In the genomic region with DNA sequence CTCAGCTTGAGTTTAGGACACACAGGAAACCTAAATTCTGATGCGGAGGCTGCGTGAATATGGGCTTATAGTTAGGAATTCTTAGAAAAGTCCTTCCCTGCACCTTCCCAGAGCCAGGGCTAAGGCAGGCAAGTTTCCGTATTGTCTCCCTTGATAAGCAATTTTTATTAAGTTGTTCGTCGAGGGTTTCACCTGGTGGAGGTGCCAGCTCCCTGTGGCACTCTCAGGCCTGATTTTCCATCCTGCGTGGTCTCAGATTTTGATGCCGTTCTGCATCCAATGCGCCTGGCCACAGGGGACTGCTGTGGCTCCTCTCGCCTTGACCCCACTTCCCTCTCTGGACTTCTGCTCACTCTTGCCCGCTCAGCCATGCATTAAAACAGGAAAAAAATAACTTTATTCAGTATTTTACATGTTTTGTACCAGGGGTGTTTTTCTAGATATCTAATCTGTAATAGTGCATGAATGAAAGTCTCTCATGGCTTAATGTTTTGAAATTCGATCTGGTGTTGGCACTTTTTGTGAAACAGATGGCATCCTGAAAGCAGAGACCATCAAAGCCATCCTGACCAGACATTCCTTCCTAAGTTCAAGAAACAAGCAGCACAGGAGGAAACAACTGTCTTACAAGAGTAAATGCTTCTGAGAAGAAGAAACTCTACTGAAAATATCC, we compare ENCODE assay signal across 30 cellular contexts. TPM values are rescaled to one million over a fixed set of nuclear protein-coding genes. Genes with fewer than 3 reads are reported as not detected.
DNase-seq lines count a peak whose midpoint lies in the region; ATAC-seq and TF ChIP-seq lines count a peak whose summit lies in the region.
"Had no signal": no experiment of that assay in that cellular context is flagged by ENCODE, and none has a peak within 500 bp of the region (broad histone marks: within the 10 kb centered on the region; RNA-seq: fewer than 3 reads in every experiment).

No MANE protein-coding gene starts in this region.

- H2AFZ ChIP-seq in neuronal stem cell (ENCODE audit: low read length) = peak overlapping the region; percentile 14
- H2AFZ ChIP-seq: hepatocyte had no signal

- H3K27ac ChIP-seq in heart right ventricle (no peak overlapping the region), neuronal stem cell (replicated peaks; ENCODE audit: low read length) (no peak overlapping the region), coronary artery (no peak overlapping the region)
- H3K27ac ChIP-seq: foreskin keratinocyte, hepatocyte, HL-60, neutrophil, tibial nerve had no signal

- no peak overlapping the region for H3K4me2 ChIP-seq in neuronal stem cell (ENCODE audit: insufficient read depth, low read length, poor library complexity, severe bottlenecking)
- H3K4me2 ChIP-seq: hepatocyte had no signal

- H3K4me1 Mint-ChIP-seq in T-helper 17 cell = peaks cover 2% of the 10 kb centered on the region
- no peaks in the 10 kb centered on the region for H3K4me1 Mint-ChIP-seq in activated CD4-positive, alpha-beta T cell treated with anti-CD3 and anti-CD28 coated beads for 36 hours
- H3K4me1 Mint-ChIP-seq: activated naive CD8-positive, alpha-beta T cell treated with anti-CD3 and anti-CD28 coated beads for 36 hours; T-cell had no signal

- POLR2A ChIA-PET in activated CD4-positive, alpha-beta T cell treated with anti-CD3 and anti-CD28 coated beads for 36 hours (lab: Charles Lee) = no interaction called here

- CTCF ChIA-PET in activated CD4-positive, alpha-beta T cell treated with anti-CD3 and anti-CD28 coated beads for 36 hours (lab: Charles Lee) = no interaction called here

- H3K14ac ChIP-seq in neuronal stem cell (ENCODE audit: low read length) = no peak overlapping the region

- H3K9me3 ChIP-seq in heart right ventricle (no peaks in the 10 kb centered on the region), T-helper 17 cell (ENCODE audit: control insufficient read depth, low read length, poor library complexity, severe bottlenecking) (no peaks in the 10 kb centered on the region), neuronal stem cell (replicated peaks in 1 of 2; ENCODE audit: control insufficient read depth in 2 of 2, insufficient read depth in 1 of 2, low read depth in 1 of 2, low read length in 2 of 2) (no peaks in the 10 kb centered on the region)
- H3K9me3 ChIP-seq: BE2C, Caco-2, mucosa of descending colon, neutrophil, tibial nerve had no signal

- no peak overlapping the region for H2BK12ac ChIP-seq in neuronal stem cell (ENCODE audit: low read length)

- H3K27ac Mint-ChIP-seq in T-helper 17 cell = peak overlapping the region; percentile 14
- no peak overlapping the region for H3K27ac Mint-ChIP-seq in activated CD4-positive, alpha-beta T cell treated with anti-CD3 and anti-CD28 coated beads for 36 hours
- H3K27ac Mint-ChIP-seq: activated naive CD8-positive, alpha-beta T cell treated with anti-CD3 and anti-CD28 coated beads for 36 hours; H9; stimulated activated naive CD8-positive, alpha-beta T cell treated with anti-CD3 and anti-CD28 coated beads, Interleukin-15, Interleukin-2, amounts not matched to agents 100 ng/mL and 50 ng/mL, for 24 hours; T-cell had no signal

- no peak overlapping the region for H4K8ac ChIP-seq in neuronal stem cell (ENCODE audit: low read depth, low read length)

- H3K79me1 ChIP-seq in neuronal stem cell (ENCODE audit: low read depth, low read length) = no peaks in the 10 kb centered on the region

- peaks cover 64% of the 10 kb centered on the region for H3K27me3 Mint-ChIP-seq in T-helper 17 cell
- H3K27me3 Mint-ChIP-seq in activated CD4-positive, alpha-beta T cell treated with anti-CD3 and anti-CD28 coated beads for 36 hours = peaks cover 39% of the 10 kb centered on the region

- no peak overlapping the region for H2BK15ac ChIP-seq in neuronal stem cell (ENCODE audit: low read length)

- H2BK120ac ChIP-seq in neuronal stem cell (ENCODE audit: low read depth, low read length) = no peak overlapping the region

- DNase-seq in cardiac septum (ENCODE audit: low spot score) (peak; percentile 22), heart right ventricle (no peak), T-helper 17 cell (no peak), neuronal stem cell (ENCODE audit: low spot score) (no peak), coronary artery (ENCODE audit: low spot score) (no peak)
- no peak for DNase-seq in activated CD4-positive, alpha-beta T cell treated with anti-CD3 and anti-CD28 coated beads for 36 hours
- DNase-seq: activated CD4-positive, alpha-beta T cell treated with anti-CD3 and anti-CD28 coated beads, Interleukin-2, amount 50 U/mL, for 1 hour; activated CD8-positive, alpha-beta memory T cell treated with anti-CD3 and anti-CD28 coated beads, Interleukin-2, amount 50 U/mL, for 4 hours; activated naive CD8-positive, alpha-beta T cell treated with anti-CD3 and anti-CD28 coated beads for 36 hours; BE2C; effector CD4-positive, alpha-beta T cell; erythroblast; foreskin keratinocyte; H9; NCI-H1417; NCI-H82; retina; SIG-M5; stimulated activated CD4-positive, alpha-beta T cell treated with anti-CD3 and anti-CD28 coated beads, Interleukin-12 subunit alpha, Interleukin-12 subunit beta, amount 100 ng/mL, for 4 hours; stimulated activated CD4-positive, alpha-beta T cell treated with anti-CD3 and anti-CD28 coated beads, Interleukin-4, amount 100 ng/mL, for 4 hours; T-cell had no signal

- WGBS in heart right ventricle, 2 donors = 82 to 83% methylated on average over 11 of the region's 11 CpGs
- whole genome bisulfite sequencing in neuronal stem cell (ENCODE audit: extremely low coverage in 2 of 2, insufficient read length in 2 of 2, insufficient replicate concordance in 1 of 2), 2 donors = no CpG with 5 or more reads among the region's 11 CpGs

- no peak overlapping the region for H3K18ac ChIP-seq in neuronal stem cell (ENCODE audit: low read length)

- H3K4ac ChIP-seq in neuronal stem cell (ENCODE audit: low read length) = no peak overlapping the region

- H4K91ac ChIP-seq in neuronal stem cell (ENCODE audit: low read depth, low read length, poor library complexity) = no peak overlapping the region

- H3K4me3 ChIP-seq in heart right ventricle (no peak overlapping the region), neuronal stem cell (ENCODE audit: low read length in 2 of 2) (no peak overlapping the region), coronary artery (no peak overlapping the region)
- H3K4me3 ChIP-seq: hepatocyte, mucosa of descending colon, tibial nerve had no signal

- H2BK5ac ChIP-seq in neuronal stem cell (ENCODE audit: low read length) = no peak overlapping the region

- no peak overlapping the region for H3K23ac ChIP-seq in neuronal stem cell (ENCODE audit: low read depth, low read length, poor library complexity)

- H3K36me3 ChIP-seq in heart right ventricle = no peaks in the 10 kb centered on the region
- no peaks in the 10 kb centered on the region for H3K36me3 ChIP-seq in neuronal stem cell (replicated peaks in 1 of 2; ENCODE audit: control insufficient read depth in 2 of 2, insufficient read depth in 2 of 2, low read length in 2 of 2)
- H3K36me3 ChIP-seq: BE2C, neutrophil, tibial nerve had no signal

- H3K36me3 Mint-ChIP-seq in T-helper 17 cell (ENCODE audit: low read depth) = no peaks in the 10 kb centered on the region
- no peaks in the 10 kb centered on the region for H3K36me3 Mint-ChIP-seq in activated CD4-positive, alpha-beta T cell treated with anti-CD3 and anti-CD28 coated beads for 36 hours (ENCODE audit: low read depth)
- H3K36me3 Mint-ChIP-seq: activated naive CD8-positive, alpha-beta T cell treated with anti-CD3 and anti-CD28 coated beads for 36 hours; T-cell had no signal

- no peak overlapping the region for H3K4me3 Mint-ChIP-seq in T-helper 17 cell
- no peak overlapping the region for H3K4me3 Mint-ChIP-seq in activated CD4-positive, alpha-beta T cell treated with anti-CD3 and anti-CD28 coated beads for 36 hours
- H3K4me3 Mint-ChIP-seq: activated naive CD8-positive, alpha-beta T cell treated with anti-CD3 and anti-CD28 coated beads for 36 hours; H9; stimulated activated naive CD8-positive, alpha-beta T cell treated with anti-CD3 and anti-CD28 coated beads, Interleukin-15, Interleukin-2, amounts not matched to agents 100 ng/mL and 50 ng/mL, for 24 hours; T-cell had no signal

- peaks cover 4 to 53% (median 36%) of the 10 kb centered on the region in 7 donors for H3K27me3 ChIP-seq in heart right ventricle
- H3K27me3 ChIP-seq in neuronal stem cell (ENCODE audit: control insufficient read depth in 3 of 3, insufficient read depth in 3 of 3, low read depth in 1 of 3, low read length in 3 of 3) = peaks cover 0 to 14% (median 5%) of the 10 kb centered on the region in 3 experiments
- H3K27me3 ChIP-seq: BE2C had no signal

- intact Hi-C loops in cardiac septum (cut with DNase I) = no loop called here
- intact Hi-C loops in heart right ventricle (cut with DNase I) = no loop called here
- intact Hi-C loops in activated CD4-positive, alpha-beta T cell treated with anti-CD3 and anti-CD28 coated beads for 36 hours (cut with DNase I, micrococcal nuclease) = no loop called here

- ATAC-seq in heart right ventricle = no peak
- ATAC-seq in T-helper 17 cell = no peak
- no peak for ATAC-seq in GM21576 (IDR thresholded peaks at IDR 0.05; ENCODE audit: unreplicated experiment)
- no peak for ATAC-seq in GM19467 (IDR thresholded peaks at IDR 0.05; ENCODE audit: unreplicated experiment)
- ATAC-seq in activated CD4-positive, alpha-beta T cell treated with anti-CD3 and anti-CD28 coated beads for 36 hours = no peak
- ATAC-seq: foreskin keratinocyte had no signal

- H3K9me3 Mint-ChIP-seq in activated CD4-positive, alpha-beta T cell treated with anti-CD3 and anti-CD28 coated beads for 36 hours (ENCODE audit: low read depth) = no peaks in the 10 kb centered on the region
- H3K9me3 Mint-ChIP-seq: activated naive CD8-positive, alpha-beta T cell treated with anti-CD3 and anti-CD28 coated beads for 36 hours; stimulated activated naive CD8-positive, alpha-beta T cell treated with anti-CD3 and anti-CD28 coated beads, Interleukin-15, Interleukin-2, amounts not matched to agents 100 ng/mL and 50 ng/mL, for 24 hours; T-cell had no signal

- peak overlapping the region; percentile 9 for H2AK5ac ChIP-seq in neuronal stem cell (ENCODE audit: low read depth, low read length)

- no peak for TF ChIP-seq CTCF in heart right ventricle (IDR thresholded peaks at IDR 0.05)
- TF ChIP-seq CTCF in coronary artery (IDR thresholded peaks at IDR 0.05) = no peak

- H3K4me1 ChIP-seq in heart right ventricle (peaks cover 0 to 14% (median 4%) of the 10 kb centered on the region in 9 donors), neuronal stem cell (ENCODE audit: control insufficient read depth in 2 of 2, insufficient read depth in 1 of 2, low read depth in 1 of 2, low read length in 2 of 2) (peaks cover 13 to 18% of the 10 kb centered on the region in 2 donors)
- H3K4me1 ChIP-seq: Caco-2, foreskin keratinocyte had no signal

- no peak overlapping the region for H3K9ac ChIP-seq in neuronal stem cell (ENCODE audit: low read depth, low read length, poor library complexity)

RNA-seq across cellular contexts. Expression of a gene that starts 50.7 kb away (rescaled TPM):
- 0.57 TPM for total RNA-seq in cardiac septum
- total RNA-seq in heart right ventricle = 1 to 10 TPM in 5 of 10 donors, under 1 TPM in 4, not detected in 1; 0.32 to 2.8 (median 1.2) TPM
- polyA plus RNA-seq in heart right ventricle = under 1 TPM; 0.22 to 0.86 TPM
- 1 to 10 TPM; 1.0 to 2.6 TPM for total RNA-seq in T-helper 17 cell
- polyA plus RNA-seq in neuronal stem cell (2013, experiment 1 of 2) = 24.6 TPM
- 25.7 TPM for polyA plus RNA-seq in neuronal stem cell (2013, experiment 2 of 2)
- total RNA-seq in activated CD4-positive, alpha-beta T cell treated with anti-CD3 and anti-CD28 coated beads for 36 hours = 10 to 100 TPM; 34.4 to 34.7 TPM

RNA-seq across cellular contexts. Expression of a gene that starts 50.7 kb away (rescaled TPM):
- total RNA-seq in cardiac septum (25.9 TPM), heart right ventricle (10 to 100 TPM; 21.4 to 42.6 (median 26.9) TPM), T-helper 17 cell (100 to 1,000 TPM; 179 to 200 TPM)
- 10 to 100 TPM; 16.7 to 23.7 TPM for polyA plus RNA-seq in heart right ventricle
- 31.5 TPM for polyA plus RNA-seq in neuronal stem cell (2013, experiment 1 of 2)
- polyA plus RNA-seq in neuronal stem cell (2013, experiment 2 of 2) = 31.0 TPM
- 10 to 100 TPM; 46.7 to 49.7 TPM for total RNA-seq in activated CD4-positive, alpha-beta T cell treated with anti-CD3 and anti-CD28 coated beads for 36 hours

Comparison
In these comparisons a context has a peak if more than half of its experiments do, and no peak if none do; other contexts are left out.
1. RNA of a gene that starts 50.7 kb away (total RNA-seq): 34.4 to 34.7 TPM in activated CD4-positive, alpha-beta T cell treated with anti-CD3 and anti-CD28 coated beads for 36 hours; 1.0 to 2.6 TPM in T-helper 17 cell, 0.32 to 2.8 TPM in heart right ventricle and 0.57 TPM in cardiac septum (single experiment); every median in the first group is over 4 times any median in the second.